ENCODE assay signal across 8 cellular contexts in the genomic region with DNA sequence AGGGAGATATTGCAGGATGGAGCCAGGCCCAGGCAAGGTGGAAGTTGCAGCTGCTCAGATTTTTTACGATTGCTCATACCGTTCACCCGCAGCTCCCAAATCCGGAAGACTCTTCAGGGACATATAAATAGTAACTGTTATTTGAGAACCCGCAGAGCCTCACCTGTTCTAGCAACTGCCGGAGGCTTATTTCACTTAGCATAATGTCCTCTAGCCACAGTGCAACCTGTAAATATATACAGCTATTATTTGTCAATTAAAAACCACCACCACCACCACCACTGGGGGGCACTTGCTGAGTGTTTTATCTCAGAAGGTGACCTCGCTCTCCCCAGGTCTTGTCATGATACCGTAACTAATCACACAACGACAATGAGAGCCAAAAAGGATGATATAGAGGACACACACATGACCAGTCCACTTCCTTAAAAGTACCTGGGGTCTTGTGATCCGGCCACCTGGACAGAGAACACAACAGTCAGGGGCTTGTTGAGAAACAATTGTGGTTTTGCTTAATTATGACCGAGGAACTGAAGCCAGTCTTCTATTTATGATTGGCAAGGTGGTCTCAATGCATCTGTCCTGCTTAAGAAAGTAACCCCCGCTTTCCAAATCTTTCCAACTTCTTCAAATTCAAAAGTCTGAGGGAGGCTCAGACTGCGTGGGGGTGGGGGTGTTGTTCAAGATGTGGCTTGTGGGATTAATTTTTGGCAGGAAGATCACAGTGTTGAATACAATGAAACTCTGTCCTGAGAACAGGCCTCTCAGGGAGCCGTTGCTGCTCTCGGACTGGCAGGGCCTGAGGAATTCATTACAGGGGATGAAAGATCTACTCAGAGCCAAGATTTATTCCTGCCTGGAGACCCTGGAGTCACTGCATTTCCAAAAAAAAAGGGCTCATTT.
DNase-seq lines count a peak whose midpoint lies in the region; ATAC-seq lines count a peak whose summit lies in the region.

No MANE protein-coding gene starts in this region.

- no peak overlapping the region for H3K4me3 Mint-ChIP-seq in activated T-helper 2 cell treated with anti-CD3 and anti-CD28 coated beads, Interferon-gamma antibody, Interleukin-2, Interleukin-4, amounts not matched to agents 10 μg/mL and 5 μg/mL and 100 μg/mL, durations not matched to agents 14 hours and 24 hours and 36 hours (ENCODE audit: low read depth)

- peaks cover 6% of the 10 kb centered on the region for H3K4me1 Mint-ChIP-seq in activated T-helper 2 cell treated with anti-CD3 and anti-CD28 coated beads, Interferon-gamma antibody, Interleukin-2, Interleukin-4, amounts not matched to agents 10 μg/mL and 5 μg/mL and 100 μg/mL, durations not matched to agents 14 hours and 24 hours and 36 hours (ENCODE audit: low read depth)

- ATAC-seq in sciatic nerve, result peak; percentile 95
- no peak for ATAC-seq in HG03354 (IDR thresholded peaks at IDR 0.05; ENCODE audit: poor library complexity, severe bottlenecking, unreplicated experiment)

- peaks cover 5% of the 10 kb centered on the region for H3K36me3 Mint-ChIP-seq in activated T-helper 2 cell treated with anti-CD3 and anti-CD28 coated beads, Interferon-gamma antibody, Interleukin-2, Interleukin-4, amounts not matched to agents 10 μg/mL and 5 μg/mL and 100 μg/mL, durations not matched to agents 14 hours and 24 hours and 36 hours (ENCODE audit: low read depth)

- peak; percentile 51 for DNase-seq in GM03348 (ENCODE audit: low spot score)
- DNase-seq in HUDEP-2 (lab: John Stamatoyannopoulos, UW; ENCODE audit: unreplicated experiment in 76 of 76), result peak in 42 of 76 experiments; percentile 2 to 61 (median 24)
- peak; percentile 65 for DNase-seq in RKO (ENCODE audit: low spot score)
- peak; percentile 52 for DNase-seq in activated T-helper 2 cell treated with anti-CD3 and anti-CD28 coated beads, Interferon-gamma antibody, Interleukin-2, Interleukin-4, amounts not matched to agents 10 μg/mL and 5 μg/mL and 100 μg/mL, durations not matched to agents 14 hours and 24 hours and 36 hours (ENCODE audit: low spot score)
- peak; percentile 67 for DNase-seq in germinal center (ENCODE audit: low spot score)
- DNase-seq in sciatic nerve (ENCODE audit: low spot score), result peak; percentile 83
- DNase-seq in NCI-H1092 (lab: John Stamatoyannopoulos, UW), result no peak

- peaks cover 7% of the 10 kb centered on the region for H3K27me3 Mint-ChIP-seq in activated T-helper 2 cell treated with anti-CD3 and anti-CD28 coated beads, Interferon-gamma antibody, Interleukin-2, Interleukin-4, amounts not matched to agents 10 μg/mL and 5 μg/mL and 100 μg/mL, durations not matched to agents 14 hours and 24 hours and 36 hours (ENCODE audit: low read depth)

- H3K27ac Mint-ChIP-seq in activated T-helper 2 cell treated with anti-CD3 and anti-CD28 coated beads, Interferon-gamma antibody, Interleukin-2, Interleukin-4, amounts not matched to agents 10 μg/mL and 5 μg/mL and 100 μg/mL, durations not matched to agents 14 hours and 24 hours and 36 hours, result no peak overlapping the region

- intact Hi-C loops in activated T-helper 2 cell treated with anti-CD3 and anti-CD28 coated beads, Interferon-gamma antibody, Interleukin-2, Interleukin-4, amounts not matched to agents 10 μg/mL and 5 μg/mL and 100 μg/mL, durations not matched to agents 14 hours and 24 hours and 36 hours (cut with micrococcal nuclease), result loop anchor here (1.0 kb wide), 1 partner anchor 106 kb away; no protein-coding TSS in a partner anchor
- intact Hi-C loops in sciatic nerve (cut with DNase I), result loop anchor here (5.0 kb wide), 1 partner anchor 108 kb away; the partner anchor contains the start of gene PRND

- peaks cover 9% of the 10 kb centered on the region for H3K9me3 Mint-ChIP-seq in activated T-helper 2 cell treated with anti-CD3 and anti-CD28 coated beads, Interferon-gamma antibody, Interleukin-2, Interleukin-4, amounts not matched to agents 10 μg/mL and 5 μg/mL and 100 μg/mL, durations not matched to agents 14 hours and 24 hours and 36 hours
